Comparison of ENCODE assay signal across 16 cellular contexts in the genomic region with DNA sequence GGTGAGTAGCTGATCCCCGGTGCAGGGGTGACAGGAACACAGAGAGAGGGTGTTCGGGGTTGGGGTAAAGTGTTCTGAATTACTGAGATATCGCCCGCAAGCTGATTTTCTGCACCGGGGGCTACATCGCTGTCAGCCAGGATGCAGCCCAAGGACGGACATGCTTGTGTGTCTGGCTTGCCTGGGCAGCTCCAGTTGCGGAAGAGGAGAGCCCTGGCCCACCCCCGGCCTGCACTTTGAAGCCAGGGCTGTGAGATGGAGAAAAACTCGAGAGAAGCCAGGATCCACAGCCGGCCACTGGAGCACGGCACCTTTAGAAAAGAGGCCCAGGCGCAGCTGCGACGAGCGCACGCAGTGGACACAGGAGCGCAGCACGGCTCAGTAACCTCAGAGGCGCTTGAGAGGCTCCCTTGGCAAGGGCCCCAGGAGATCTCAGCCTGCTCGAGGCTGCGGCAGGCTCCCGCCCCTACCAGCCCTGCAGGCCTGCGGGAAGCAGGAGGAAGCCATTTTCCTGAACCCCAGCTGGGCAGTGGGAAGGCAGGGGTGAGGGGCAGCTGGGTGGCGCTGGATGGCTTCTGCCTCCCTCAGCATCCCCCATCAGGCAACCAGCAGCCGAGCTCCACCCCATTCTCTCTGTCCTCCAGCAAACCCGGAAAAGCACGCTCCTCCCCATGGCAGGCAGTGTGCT. TPM values are rescaled to one million over a fixed set of nuclear protein-coding genes. Genes with fewer than 3 reads are reported as not detected.
DNase-seq lines count a peak whose midpoint lies in the region; ATAC-seq, FAIRE-seq and TF ChIP-seq lines count a peak whose summit lies in the region.
"Had no signal": no experiment of that assay in that cellular context is flagged by ENCODE, and none has a peak within 500 bp of the region (broad histone marks: within the 10 kb centered on the region; RNA-seq: fewer than 3 reads in every experiment).

No MANE protein-coding gene starts in this region.

- no peak overlapping the region for H3K4me3 ChIP-seq in heart left ventricle
- no peak overlapping the region for H3K4me3 ChIP-seq in astrocyte (ENCODE audit: insufficient read depth, low read depth, low read length)
- no peak overlapping the region for H3K4me3 ChIP-seq in lower lobe of right lung
- no peak overlapping the region for H3K4me3 ChIP-seq in tibial artery
- H3K4me3 ChIP-seq: SJSA1 had no signal

- FAIRE-seq in astrocyte (lab: Jason Lieb, UNC), result no peak

- no peaks in the 10 kb centered on the region for H3K36me3 ChIP-seq in heart left ventricle
- no peaks in the 10 kb centered on the region for H3K36me3 ChIP-seq in astrocyte (ENCODE audit: insufficient read depth, low read length)
- H3K36me3 ChIP-seq in lower lobe of right lung, result no peaks in the 10 kb centered on the region
- H3K36me3 ChIP-seq in tibial artery, result no peaks in the 10 kb centered on the region
- H3K36me3 ChIP-seq: SJSA1 had no signal

- peaks cover 0 to 8% (median 0%) of the 10 kb centered on the region in 12 donors for H3K4me1 ChIP-seq in heart left ventricle
- H3K4me1 ChIP-seq in astrocyte (ENCODE audit: insufficient read depth, low read length), result peaks cover 13% of the 10 kb centered on the region
- H3K4me1 ChIP-seq in lower lobe of right lung, result peaks cover 6% of the 10 kb centered on the region
- no peaks in the 10 kb centered on the region for H3K4me1 ChIP-seq in tibial artery

- no peak overlapping the region for H3K27ac Mint-ChIP-seq in astrocyte (ENCODE audit: unreplicated experiment)
- no peak overlapping the region for H3K27ac Mint-ChIP-seq in activated CD8-positive, alpha-beta memory T cell treated with anti-CD3 and anti-CD28 coated beads, Interleukin-2, amount 10 ng/mL, durations not matched to agents 7 days and 5 days
- H3K27ac Mint-ChIP-seq: activated CD4-positive, alpha-beta T cell treated with anti-CD3 and anti-CD28 coated beads for 36 hours had no signal

- H3K27ac ChIP-seq in heart left ventricle, result no peak overlapping the region
- no peak overlapping the region for H3K27ac ChIP-seq in astrocyte (ENCODE audit: low read depth, low read length)
- H3K27ac ChIP-seq in lower lobe of right lung, result no peak overlapping the region
- H3K27ac ChIP-seq in tibial artery, result no peak overlapping the region
- H3K27ac ChIP-seq: SJSA1 had no signal

- H3K4me3 Mint-ChIP-seq in astrocyte (ENCODE audit: unreplicated experiment), result no peak overlapping the region
- no peak overlapping the region for H3K4me3 Mint-ChIP-seq in activated CD8-positive, alpha-beta memory T cell treated with anti-CD3 and anti-CD28 coated beads, Interleukin-2, amount 10 ng/mL, durations not matched to agents 7 days and 5 days
- H3K4me3 Mint-ChIP-seq: activated CD4-positive, alpha-beta T cell treated with anti-CD3 and anti-CD28 coated beads for 36 hours had no signal

- ATAC-seq in left cardiac atrium (peak in 1 of 2 donors; percentile 33), heart left ventricle (no peak), lower lobe of right lung (peak; percentile 77 to 78), HG03571 (IDR thresholded peaks at IDR 0.05; ENCODE audit: unreplicated experiment) (no peak)
- no peak for ATAC-seq in activated CD8-positive, alpha-beta memory T cell treated with anti-CD3 and anti-CD28 coated beads, Interleukin-2, amount 10 ng/mL, durations not matched to agents 7 days and 5 days
- ATAC-seq: activated CD4-positive, alpha-beta T cell treated with anti-CD3 and anti-CD28 coated beads for 36 hours had no signal

- no peaks in the 10 kb centered on the region for H3K9me3 Mint-ChIP-seq in astrocyte (ENCODE audit: unreplicated experiment)
- no peaks in the 10 kb centered on the region for H3K9me3 Mint-ChIP-seq in activated CD8-positive, alpha-beta memory T cell treated with anti-CD3 and anti-CD28 coated beads, Interleukin-2, amount 10 ng/mL, durations not matched to agents 7 days and 5 days (ENCODE audit: low read depth)

- H2AFZ ChIP-seq in astrocyte (ENCODE audit: low read depth, low read length), result peak overlapping the region; percentile 63

- H3K9ac ChIP-seq in astrocyte (ENCODE audit: low read length), result no peak overlapping the region

- no peak for TF ChIP-seq POLR2A in heart left ventricle (IDR thresholded peaks at IDR 0.05)

- H3K27me3 ChIP-seq in heart left ventricle, result no peaks in the 10 kb centered on the region
- no peaks in the 10 kb centered on the region for H3K27me3 ChIP-seq in astrocyte (ENCODE audit: insufficient read depth, low read length)
- H3K27me3 ChIP-seq in lower lobe of right lung (ENCODE audit: low read depth), result no peaks in the 10 kb centered on the region
- no peaks in the 10 kb centered on the region for H3K27me3 ChIP-seq in tibial artery
- H3K27me3 ChIP-seq: SJSA1 had no signal

- TF ChIP-seq CTCF in heart left ventricle (IDR thresholded peaks at IDR 0.05) (no peak), astrocyte (IDR thresholded peaks at IDR 0.05; ENCODE audit: insufficient read depth, low read depth, low read length) (no peak), lower lobe of right lung (IDR thresholded peaks at IDR 0.05) (no peak), tibial artery (IDR thresholded peaks at IDR 0.05) (no peak)

- intact Hi-C loops in left cardiac atrium (cut with DNase I), result no loop called here
- intact Hi-C loops in heart left ventricle (cut with DNase I), result loop anchor here in 1 of 10 donors (10.0 kb wide), 1 partner anchor 57 kb away; no protein-coding TSS in a partner anchor
- intact Hi-C loops in lower lobe of right lung (cut with DNase I), result no loop called here
- intact Hi-C loops in tibial artery (cut with DNase I; ENCODE audit: low total_unique reads), result no loop called here

- peak overlapping the region; percentile 6 for H3K4me2 ChIP-seq in astrocyte (ENCODE audit: low read length)

- no peaks in the 10 kb centered on the region for H3K27me3 Mint-ChIP-seq in astrocyte (ENCODE audit: low read depth, unreplicated experiment)
- H3K27me3 Mint-ChIP-seq in activated CD8-positive, alpha-beta memory T cell treated with anti-CD3 and anti-CD28 coated beads, Interleukin-2, amount 10 ng/mL, durations not matched to agents 7 days and 5 days, result peaks cover 8% of the 10 kb centered on the region
- H3K27me3 Mint-ChIP-seq: activated CD4-positive, alpha-beta T cell treated with anti-CD3 and anti-CD28 coated beads for 36 hours had no signal

- H3K9me3 ChIP-seq in heart left ventricle (no peaks in the 10 kb centered on the region), astrocyte (ENCODE audit: insufficient read depth, low read depth, low read length) (no peaks in the 10 kb centered on the region), lower lobe of right lung (no peaks in the 10 kb centered on the region), tibial artery (no peaks in the 10 kb centered on the region)
- H3K9me3 ChIP-seq: SJSA1 had no signal

- CTCF ChIA-PET in activated CD8-positive, alpha-beta memory T cell treated with anti-CD3 and anti-CD28 coated beads, Interleukin-2, amount 10 ng/mL, durations not matched to agents 7 days and 5 days (lab: Charles Lee), result interaction anchor here (1.1 to 1.5 kb wide), 2 partner anchors 10 to 20 kb away, joined by 3 read pairs; no protein-coding TSS in a partner anchor

- H3K79me2 ChIP-seq in astrocyte (ENCODE audit: insufficient read depth, low read length), result no peaks in the 10 kb centered on the region

- H3K36me3 Mint-ChIP-seq in astrocyte (ENCODE audit: low read depth, unreplicated experiment), result no peaks in the 10 kb centered on the region
- H3K36me3 Mint-ChIP-seq in activated CD8-positive, alpha-beta memory T cell treated with anti-CD3 and anti-CD28 coated beads, Interleukin-2, amount 10 ng/mL, durations not matched to agents 7 days and 5 days, result no peaks in the 10 kb centered on the region

- DNase-seq in left cardiac atrium, result peak; percentile 26
- DNase-seq in heart left ventricle, result no peak
- no peak for DNase-seq in astrocyte (ENCODE audit: low read depth)
- DNase-seq in lower lobe of right lung, result peak; percentile 72
- no peak for DNase-seq in activated CD8-positive, alpha-beta memory T cell treated with anti-CD3 and anti-CD28 coated beads, Interleukin-2, amount 50 U/mL, for 4 hours
- no peak for DNase-seq in activated CD8-positive, alpha-beta memory T cell treated with anti-CD3 and anti-CD28 coated beads, Interleukin-2, amount 10 ng/mL, durations not matched to agents 7 days and 5 days
- no peak for DNase-seq in tibial artery
- DNase-seq: activated CD4-positive, alpha-beta T cell treated with anti-CD3 and anti-CD28 coated beads for 36 hours; activated naive CD4-positive, alpha-beta T cell treated with Interleukin-2 at 50 U/mL for 16 hours; hippocampal formation; NCI-H1930; occipital lobe; stimulated activated CD4-positive, alpha-beta T cell treated with anti-CD3 and anti-CD28 coated beads, Interleukin-2, amount 100 ng/mL, for 48 hours had no signal

- no peaks in the 10 kb centered on the region for H4K20me1 ChIP-seq in astrocyte (ENCODE audit: insufficient read depth, low read length)

- H3K4me1 Mint-ChIP-seq in astrocyte (ENCODE audit: low read depth, unreplicated experiment), result peaks cover 20% of the 10 kb centered on the region
- H3K4me1 Mint-ChIP-seq in activated CD8-positive, alpha-beta memory T cell treated with anti-CD3 and anti-CD28 coated beads, Interleukin-2, amount 10 ng/mL, durations not matched to agents 7 days and 5 days, result no peaks in the 10 kb centered on the region
- H3K4me1 Mint-ChIP-seq: activated CD4-positive, alpha-beta T cell treated with anti-CD3 and anti-CD28 coated beads for 36 hours had no signal

- 71 to 82% (median 77%) methylated on average over 20 to 28 of the region's 28 CpGs for whole genome bisulfite sequencing in heart left ventricle, 4 donors

RNA-seq across cellular contexts. Expression of gene C9orf50, which starts 59.2 kb away (rescaled TPM):
- total RNA-seq in left cardiac atrium, result not detected
- total RNA-seq in heart left ventricle, result not detected
- polyA plus RNA-seq in heart left ventricle, result not detected
- 0.41 TPM in 1 of 2 replicates, not detected in the other for total RNA-seq in astrocyte
- total RNA-seq in lower lobe of right lung, result not detected
- not detected for total RNA-seq in activated CD8-positive, alpha-beta memory T cell treated with anti-CD3 and anti-CD28 coated beads, Interleukin-2, amount 10 ng/mL, durations not matched to agents 7 days and 5 days
- total RNA-seq: activated CD4-positive, alpha-beta T cell treated with anti-CD3 and anti-CD28 coated beads for 36 hours; occipital lobe; SJSA1; temporal lobe had no signal

Comparison
In these comparisons a context has a peak if more than half of its experiments do, and no peak if none do; other contexts are left out.
1. DNase-seq: peak in left cardiac atrium (single experiment) and lower lobe of right lung (single experiment); none in heart left ventricle (0 of 5), astrocyte (single experiment), activated CD8-positive, alpha-beta memory T cell treated with anti-CD3 and anti-CD28 coated beads, Interleukin-2, amount 50 U/mL, for 4 hours (single experiment), activated CD8-positive, alpha-beta memory T cell treated with anti-CD3 and anti-CD28 coated beads, Interleukin-2, amount 10 ng/mL, durations not matched to agents 7 days and 5 days (single experiment) and tibial artery (0 of 2).
2. ATAC-seq: peak in lower lobe of right lung (2 of 2); none in heart left ventricle (0 of 4), activated CD8-positive, alpha-beta memory T cell treated with anti-CD3 and anti-CD28 coated beads, Interleukin-2, amount 10 ng/mL, durations not matched to agents 7 days and 5 days (single experiment) and HG03571 (single experiment).